Comparison of ENCODE assay signal across 17 cellular contexts in the genomic region with DNA sequence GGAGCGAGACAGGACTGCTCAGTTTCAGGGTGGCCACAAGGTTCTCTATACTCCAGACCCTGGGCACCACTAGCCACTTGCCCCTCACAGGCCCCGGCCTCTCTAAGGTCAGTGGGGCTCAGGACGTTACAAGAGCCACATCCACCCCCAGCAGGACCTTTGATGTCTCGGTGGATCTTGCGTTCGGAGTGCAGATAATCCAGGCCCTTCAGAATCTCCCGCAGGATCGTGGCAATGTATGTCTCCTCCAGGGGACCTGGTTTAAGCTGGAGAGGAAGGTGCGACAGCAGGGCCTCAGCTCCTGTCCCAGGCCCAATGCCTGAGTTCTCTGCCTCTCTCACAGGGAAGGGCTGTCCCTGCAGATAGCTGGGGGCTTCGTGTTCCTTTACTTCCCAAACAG.
"Had no signal": no experiment of that assay in that cellular context is flagged by ENCODE, and none has a peak within 500 bp of the region (broad histone marks: within the 10 kb centered on the region; RNA-seq: fewer than 3 reads in every experiment).

No MANE protein-coding gene starts in this region.

- H3K9me3 Mint-ChIP-seq: naive thymus-derived CD4-positive, alpha-beta T cell; type B pancreatic cell had no signal

- H3K36me3 Mint-ChIP-seq: type B pancreatic cell had no signal

- DNase-seq: effector CD4-positive, alpha-beta T cell; heart right ventricle; hypothalamus; kidney glomerular epithelial cell; mammary epithelial cell; naive thymus-derived CD4-positive, alpha-beta T cell; nucleus accumbens; sigmoid colon; small intestine; stimulated activated CD4-positive, alpha-beta T cell treated with anti-CD3 and anti-CD28 coated beads, Interleukin-2, amount 100 ng/mL, for 48 hours; stimulated activated naive CD4-positive, alpha-beta T cell treated with Interleukin-2 at 50 U/mL for 16 hours; thyroid gland had no signal

- H3K4me3 Mint-ChIP-seq: naive thymus-derived CD4-positive, alpha-beta T cell; type B pancreatic cell had no signal

- H3K27me3 Mint-ChIP-seq: naive thymus-derived CD4-positive, alpha-beta T cell; progenitor cell of endocrine pancreas; type B pancreatic cell had no signal

- ATAC-seq: heart right ventricle; naive thymus-derived CD4-positive, alpha-beta T cell; pancreas had no signal

- H3K4me1 ChIP-seq: pancreas had no signal

- H3K27ac Mint-ChIP-seq: naive thymus-derived CD4-positive, alpha-beta T cell; progenitor cell of endocrine pancreas; type B pancreatic cell had no signal

- H3K4me3 ChIP-seq: coronary artery, heart right ventricle, pancreas, sigmoid colon, suprapubic skin, thyroid gland had no signal

- H3K27me3 ChIP-seq: heart right ventricle, pancreas, sigmoid colon, suprapubic skin, thyroid gland had no signal

- H3K9me3 ChIP-seq: heart right ventricle, pancreas, sigmoid colon, suprapubic skin, thyroid gland had no signal

- H3K27ac ChIP-seq: coronary artery, heart right ventricle, pancreas, sigmoid colon, suprapubic skin, thyroid gland had no signal
